ENCODE assay signal across 14 cellular contexts in the genomic region with DNA sequence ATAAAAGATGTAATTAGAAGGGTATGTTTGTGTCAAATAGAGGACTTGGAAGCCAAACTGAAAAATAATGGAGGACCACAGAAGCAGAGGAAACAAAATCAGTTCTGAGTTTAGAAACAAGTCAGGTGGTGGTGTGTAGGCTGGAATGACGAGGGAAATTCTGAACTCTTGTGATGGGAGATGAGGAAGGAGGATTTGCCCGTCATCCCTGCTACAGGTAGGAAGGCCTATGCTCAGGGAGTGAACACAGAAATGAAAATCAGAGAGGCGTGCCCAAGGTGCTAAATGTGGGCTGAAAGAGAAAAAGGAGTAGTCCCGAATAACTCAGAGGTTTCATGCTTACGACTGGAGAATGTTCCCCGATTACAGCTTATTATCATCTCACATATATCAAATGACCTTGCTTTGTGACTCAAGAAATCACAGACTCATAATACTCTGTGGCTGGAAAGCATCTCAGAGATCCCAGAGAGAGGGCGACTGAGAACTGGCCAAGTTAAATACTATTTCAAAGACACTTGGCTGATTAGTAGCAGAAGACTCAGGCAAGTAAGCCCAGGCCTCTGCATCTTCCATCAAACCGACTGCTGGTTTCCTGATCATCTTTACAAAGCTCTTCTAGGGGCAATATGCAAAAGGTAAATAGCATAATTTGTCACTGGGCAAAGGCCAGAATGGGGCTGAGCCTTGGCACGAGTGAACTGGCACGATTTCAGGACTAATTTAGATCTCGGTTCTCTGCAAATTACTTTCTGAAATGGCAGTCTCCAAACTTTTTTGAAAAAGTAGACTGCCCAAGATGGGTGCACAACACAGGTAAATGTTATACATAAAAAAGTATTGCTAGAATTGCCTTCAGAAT.
DNase-seq lines count a peak whose midpoint lies in the region; TF ChIP-seq lines count a peak whose summit lies in the region.
"Had no signal": no experiment of that assay in that cellular context is flagged by ENCODE, and none has a peak within 500 bp of the region (broad histone marks: within the 10 kb centered on the region; RNA-seq: fewer than 3 reads in every experiment).

No MANE protein-coding gene starts in this region.

- no peaks in the 10 kb centered on the region for H3K36me3 ChIP-seq in esophagus squamous epithelium
- H3K36me3 ChIP-seq: BE2C, upper lobe of left lung had no signal

- H3K4me3 Mint-ChIP-seq in endothelial cell (ENCODE audit: unreplicated experiment) = no peak overlapping the region
- H3K4me3 Mint-ChIP-seq: central memory CD8-positive, alpha-beta T cell; T-helper 1 cell treated with Interleukin-12 subunit alpha and Interleukin-12 subunit beta and Interleukin-4 antibody, amounts not matched to agents 30 μg/mL and 1 μg/mL, for 36 hours had no signal

- TF ChIP-seq POLR2A in esophagus squamous epithelium (IDR thresholded peaks at IDR 0.05) = no peak

- no peak overlapping the region for H3K27ac Mint-ChIP-seq in endothelial cell (ENCODE audit: unreplicated experiment)
- H3K27ac Mint-ChIP-seq: T-helper 1 cell treated with Interleukin-12 subunit alpha and Interleukin-12 subunit beta and Interleukin-4 antibody, amounts not matched to agents 30 μg/mL and 1 μg/mL, for 36 hours had no signal

- H3K4me1 ChIP-seq in esophagus squamous epithelium = peaks cover 7 to 23% (median 19%) of the 10 kb centered on the region in 3 donors

- intact Hi-C loops in esophagus squamous epithelium (cut with DNase I) = no loop called here

- H3K4me1 Mint-ChIP-seq in endothelial cell (ENCODE audit: unreplicated experiment) = peaks cover 4% of the 10 kb centered on the region

- no peak for TF ChIP-seq CTCF in AG04449 (IDR thresholded peaks at IDR 0.05; ENCODE audit: insufficient read depth, low read length, missing control alignments)
- TF ChIP-seq CTCF in endothelial cell (IDR thresholded peaks at IDR 0.05; ENCODE audit: unreplicated experiment) = no peak
- no peak for TF ChIP-seq CTCF in esophagus squamous epithelium (IDR thresholded peaks at IDR 0.05)

- POLR2A ChIA-PET in AG04449 (lab: Yijun Ruan, JAX) = interaction anchor here (0.6 to 2.5 kb wide), 12 partner anchors 7 to 100 kb away, joined by 3 to 30 read pairs (median 5); no protein-coding TSS in a partner anchor

- 32 to 47% methylated on average over 11 of the region's 11 CpGs for WGBS in esophagus squamous epithelium, 2 donors

- H3K36me3 Mint-ChIP-seq in endothelial cell (ENCODE audit: low read depth, unreplicated experiment) = no peaks in the 10 kb centered on the region

- no peak overlapping the region for H3K4me3 ChIP-seq in AG04449 (ENCODE audit: low read depth, low read length)
- H3K4me3 ChIP-seq in esophagus squamous epithelium = no peak overlapping the region
- H3K4me3 ChIP-seq: upper lobe of left lung had no signal

- no peaks in the 10 kb centered on the region for H3K9me3 Mint-ChIP-seq in endothelial cell (ENCODE audit: unreplicated experiment)
- H3K9me3 Mint-ChIP-seq: central memory CD8-positive, alpha-beta T cell had no signal

- CTCF ChIA-PET in AG04449 (lab: Yijun Ruan, JAX) = interaction anchor here (1.2 to 6.9 kb wide), 4 partner anchors 11 to 289 kb away, joined by 4 to 29 read pairs (median 4); no protein-coding TSS in a partner anchor

- no peaks in the 10 kb centered on the region for H3K9me3 ChIP-seq in esophagus squamous epithelium
- H3K9me3 ChIP-seq: BE2C, upper lobe of left lung had no signal

- H3K27me3 Mint-ChIP-seq in endothelial cell (ENCODE audit: unreplicated experiment) = no peaks in the 10 kb centered on the region
- H3K27me3 Mint-ChIP-seq: central memory CD8-positive, alpha-beta T cell had no signal

- peak; percentile 83 for DNase-seq in AG04449 (ENCODE audit: low read depth, low spot score)
- peak; percentile 85 for DNase-seq in NCI-H1105 treated with DMSO at 0.1 percent for 48 hours (lab: John Stamatoyannopoulos, UW)
- peak; percentile 61 for DNase-seq in dedifferentiated amniotic fluid mesenchymal stem cell (ENCODE audit: extremely low spot score)
- DNase-seq in myocyte (ENCODE audit: low read depth) = peak; percentile 76
- no peak for DNase-seq in endothelial cell (ENCODE audit: low spot score)
- DNase-seq in activated CD4-positive, alpha-beta T cell treated with anti-CD3 and anti-CD28 coated beads for 48 hours = no peak
- no peak for DNase-seq in esophagus squamous epithelium (lab: John Stamatoyannopoulos, UW)
- no peak for DNase-seq in activated CD8-positive, alpha-beta memory T cell treated with anti-CD3 and anti-CD28 coated beads for 24 hours
- DNase-seq: NCI-H524 treated with DMSO at 0.1 percent for 48 hours; stimulated activated CD4-positive, alpha-beta T cell treated with anti-CD3 and anti-CD28 coated beads, Interleukin-4, amount 100 ng/mL, for 4 hours; upper lobe of left lung had no signal

- peak overlapping the region in 2 of 4 donors; percentile 47 to 59 for H3K27ac ChIP-seq in esophagus squamous epithelium

- H3K27me3 ChIP-seq in esophagus squamous epithelium = no peaks in the 10 kb centered on the region
- H3K27me3 ChIP-seq: BE2C, upper lobe of left lung had no signal

Comparison
In these comparisons a context has a peak if more than half of its experiments do, and no peak if none do; other contexts are left out.
1. DNase-seq: peak in AG04449 (single experiment), NCI-H1105 treated with DMSO at 0.1 percent for 48 hours (single experiment), dedifferentiated amniotic fluid mesenchymal stem cell (single experiment) and myocyte (single experiment); none in endothelial cell (single experiment), activated CD4-positive, alpha-beta T cell treated with anti-CD3 and anti-CD28 coated beads for 48 hours (single experiment), esophagus squamous epithelium (single experiment) and activated CD8-positive, alpha-beta memory T cell treated with anti-CD3 and anti-CD28 coated beads for 24 hours (single experiment).